ENCODE assay signal across 1 cellular context in genomic region chr12:124919646-124920352, GRCh38.
TF ChIP-seq lines count a peak whose summit lies in the region.

No MANE protein-coding gene starts in this region.

TF ChIP-seq in WTC11, 78 proteins besides CTCF, POLR2A, EP300 and RAD21 (continued from another document):
- TF ChIP-seq ZBTB43 (CRISPR knock-in tag; IDR thresholded peaks at IDR 0.05) = no peak
- no peak for TF ChIP-seq ELF4 (CRISPR knock-in tag; IDR thresholded peaks at IDR 0.05; ENCODE audit: low read depth)
- TF ChIP-seq ZNF512 (CRISPR knock-in tag; IDR thresholded peaks at IDR 0.05; ENCODE audit: borderline replicate concordance) = no peak
- no peak for TF ChIP-seq AFF4 (CRISPR knock-in tag; IDR thresholded peaks at IDR 0.05; ENCODE audit: borderline replicate concordance)
- TF ChIP-seq ATF6 (CRISPR knock-in tag; IDR thresholded peaks at IDR 0.05) = no peak
- no peak for TF ChIP-seq CDX4 (CRISPR knock-in tag; IDR thresholded peaks at IDR 0.05; ENCODE audit: borderline replicate concordance)
- TF ChIP-seq JAZF1 (CRISPR knock-in tag; IDR thresholded peaks at IDR 0.05) = no peak
- no peak for TF ChIP-seq MLX (CRISPR knock-in tag; IDR thresholded peaks at IDR 0.05)
